ENCODE assay signal across 12 cellular contexts in the genomic region with DNA sequence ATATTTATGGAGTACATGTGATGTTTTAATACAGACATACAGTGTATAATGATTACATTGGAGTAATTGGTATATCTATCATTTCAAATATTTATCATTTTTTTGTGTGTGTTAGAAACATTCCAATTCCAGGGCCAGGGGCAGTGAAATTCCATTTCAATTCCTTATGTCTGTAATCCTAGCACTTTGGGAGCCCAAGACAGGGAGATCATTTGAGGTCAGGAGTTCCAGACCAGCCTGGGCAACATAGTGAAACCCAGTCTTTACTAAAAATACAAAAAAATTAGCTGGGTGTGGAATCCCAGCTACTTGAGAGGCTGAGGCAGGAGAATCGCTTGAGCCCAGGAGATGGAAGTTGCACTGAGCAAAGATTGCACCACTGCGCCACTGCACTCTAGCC. TPM values are rescaled to one million over a fixed set of nuclear protein-coding genes. Genes with fewer than 3 reads are reported as not detected.
"Had no signal": no experiment of that assay in that cellular context is flagged by ENCODE, and none has a peak within 500 bp of the region (broad histone marks: within the 10 kb centered on the region; RNA-seq: fewer than 3 reads in every experiment).

No MANE protein-coding gene starts in this region.

- DNase-seq: H7, HFFc6, KBM-7 had no signal

- H3K9me3 Mint-ChIP-seq: GM23338, HFFc6, IgD-negative memory B cell had no signal

- H3K4me3 ChIP-seq: GM23338, HAP-1 had no signal

- H2AFZ ChIP-seq: GM23338 had no signal

- H3K27ac Mint-ChIP-seq: GM23338, IgD-negative memory B cell had no signal

- H3K4me1 Mint-ChIP-seq: GM23338, IgD-negative memory B cell had no signal

- H3K36me3 ChIP-seq: HAP-1 had no signal

- H3K27me3 Mint-ChIP-seq: IgD-negative memory B cell had no signal

- ATAC-seq: GM23338, HCT116, HepG2 had no signal

- FAIRE-seq: HepG2 had no signal

- H3K9me3 ChIP-seq: HAP-1 had no signal

- H3K4me3 Mint-ChIP-seq: GM23338, HFFc6, IgD-negative memory B cell had no signal

- H3K27ac ChIP-seq: HL-60, KMS-11 had no signal

- H3K9ac ChIP-seq: KMS-11 had no signal

- H3K4me1 ChIP-seq: HAP-1 had no signal

- H3K4me2 ChIP-seq: GM23338, KMS-11 had no signal

RNA-seq across cellular contexts. Expression of gene PDC, which starts 30.4 kb away (rescaled TPM):
- total RNA-seq: GM23338, H4, H7, HepG2, HT1080 had no signal
- polyA plus RNA-seq: GM23338, HepG2, IgD-negative memory B cell had no signal
